In the genomic region with DNA sequence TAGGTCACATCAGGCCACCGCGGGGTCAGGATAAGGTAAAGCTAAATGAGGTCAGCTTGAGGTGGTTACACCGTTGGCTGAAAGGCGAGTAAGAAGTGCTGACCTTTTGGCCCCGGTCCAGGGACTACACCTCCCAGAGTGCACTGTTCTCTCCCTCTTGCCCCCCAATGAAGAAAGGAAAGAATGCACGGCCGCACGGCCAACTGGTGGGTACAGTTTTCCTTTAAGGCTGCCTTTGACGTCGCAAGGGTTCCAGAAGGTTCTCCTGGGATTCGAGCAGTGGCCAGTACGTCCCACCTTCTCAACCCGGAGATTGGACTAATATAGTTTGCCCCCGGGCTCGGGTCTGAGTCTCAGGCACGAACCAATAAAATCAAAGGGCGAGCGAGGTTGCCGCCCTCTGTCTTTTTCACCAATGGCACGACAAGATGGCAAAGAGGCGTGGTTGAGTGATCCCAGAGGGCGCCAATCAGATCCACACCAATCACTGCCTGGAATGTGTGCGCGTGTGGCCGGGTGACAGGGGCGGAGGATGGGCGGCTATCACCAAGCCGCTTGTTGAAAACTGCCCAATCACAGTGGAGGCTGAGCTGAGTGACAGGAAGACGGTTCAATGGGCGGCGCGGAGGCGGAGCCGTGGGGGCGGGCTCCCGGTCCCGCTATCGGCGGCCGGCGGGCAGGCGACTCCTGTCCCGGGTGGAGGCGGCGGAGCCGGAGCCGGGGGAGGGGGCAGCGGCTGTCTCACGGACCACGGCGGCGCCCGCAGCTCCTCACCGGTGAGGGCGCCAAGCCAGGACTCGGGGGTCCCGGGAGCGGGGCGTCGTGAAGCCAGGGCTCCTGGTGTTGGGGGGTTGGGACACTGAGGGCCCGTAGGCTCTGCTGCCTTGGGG, we compare ENCODE assay signal across 8 cellular contexts. TPM values are rescaled to one million over a fixed set of nuclear protein-coding genes. Genes with fewer than 3 reads are reported as not detected.
DNase-seq lines count a peak whose midpoint lies in the region; ATAC-seq and TF ChIP-seq lines count a peak whose summit lies in the region.

A gene (plus strand): TSS at position 690 of the 890 bp plus-strand sequence. CDS start 886 bp downstream, outside the sequence.

- no peak for TF ChIP-seq CTCF in GM13977 (IDR thresholded peaks at IDR 0.05; ENCODE audit: extremely low read depth, insufficient read depth, missing control alignments)
- TF ChIP-seq CTCF in heart right ventricle (IDR thresholded peaks at IDR 0.05): no peak
- no peak for TF ChIP-seq CTCF in type B pancreatic cell (conservative IDR thresholded peaks at IDR 0.05)

- H3K9me3 Mint-ChIP-seq in type B pancreatic cell: no peaks in the 10 kb centered on the region

- peaks cover 2% of the 10 kb centered on the region for H3K36me3 Mint-ChIP-seq in type B pancreatic cell

- in situ Hi-C loops in GM13977 (cut with MboI; ENCODE audit: low pct_unique_long_range_greater_than_20kb, low sequenced_read_pairs, unreplicated experiment): loop anchor here (10.0 kb wide), 1 partner anchor 84 kb away; no protein-coding TSS in a partner anchor

- no peaks in the 10 kb centered on the region for H3K36me3 ChIP-seq in heart right ventricle

- H3K4me1 Mint-ChIP-seq in type B pancreatic cell (ENCODE audit: unreplicated experiment): peaks cover 30% of the 10 kb centered on the region

- no peaks in the 10 kb centered on the region for H3K9me3 ChIP-seq in heart right ventricle

- peak within 1 kb of the TSS; percentile 98 for H3K4me3 Mint-ChIP-seq in type B pancreatic cell

- H3K27ac Mint-ChIP-seq in type B pancreatic cell: peak within 1 kb of the TSS; percentile 89

- DNase-seq in GM13977 (ENCODE audit: low spot score) (peak; percentile 98), NCI-H146 (lab: John Stamatoyannopoulos, UW) (peak; percentile 99), T-helper 1 cell (peak; percentile 94 to 99 (median 96)), amniotic stem cell (lab: John Stamatoyannopoulos, UW) (peak; percentile 98), heart right ventricle (peak; percentile 97 to 100), pons (ENCODE audit: low spot score) (peak; percentile 100), type B pancreatic cell (ENCODE audit: extremely low spot score, unreplicated experiment) (peak; percentile 98)

- WGBS in heart right ventricle, 2 donors: 0% methylated on average over 61 of the region's 61 CpGs

- intact Hi-C loops in heart right ventricle (cut with DNase I): loop anchor here in 5 of 10 donors (5.0 to 10.0 kb wide), 5 partner anchors 83 to 496 kb away; a partner anchor contains a TSS

- ATAC-seq in HG02870 (IDR thresholded peaks at IDR 0.05; ENCODE audit: unreplicated experiment) (peak; percentile 93), heart right ventricle (peak; percentile 80 to 90 (median 84))

- H3K27ac ChIP-seq in heart right ventricle: peak within 1 kb of the TSS; percentile 72 to 99 (median 94)

- H3K27me3 ChIP-seq in heart right ventricle: no peaks in the 10 kb centered on the region

- H3K4me3 ChIP-seq in heart right ventricle: peak within 1 kb of the TSS; percentile 37 to 91 (median 77)

- peaks cover 19 to 62% (median 49%) of the 10 kb centered on the region in 9 donors for H3K4me1 ChIP-seq in heart right ventricle

- H3K27me3 Mint-ChIP-seq in type B pancreatic cell: peaks cover 18% of the 10 kb centered on the region

RNA-seq across cellular contexts. Expression of the gene that starts here (rescaled TPM):
- total RNA-seq in heart right ventricle: 100 to 1,000 TPM in 3 of 10 donors, 10 to 100 TPM in 7; 49.0 to 206 (median 85.1) TPM
- polyA plus RNA-seq in heart right ventricle: 100 to 1,000 TPM in 1 of 2 donors, 10 to 100 TPM in 1; 44.0 to 107 TPM
- 4.8 and 12.2 TPM in 2 replicates for total RNA-seq in type B pancreatic cell (ENCODE audit: low replicate concordance)

Comparison
In these comparisons a context has a peak if more than half of its experiments do, and no peak if none do; other contexts are left out.
1. Peak in every context shown above with its lines: DNase-seq, ATAC-seq, H3K4me3 ChIP-seq and H3K27ac ChIP-seq.